In genomic region chr1:60869264-60869663, GRCh38 we compare ENCODE assay signal across 8 cellular contexts.
"Had no signal": no experiment of that assay in that cellular context is flagged by ENCODE, and none has a peak within 500 bp of the region (broad histone marks: within the 10 kb centered on the region; RNA-seq: fewer than 3 reads in every experiment).

No MANE protein-coding gene starts in this region.

- H3K9ac ChIP-seq: GM23248 had no signal

- H3K27me3 Mint-ChIP-seq: IgD-negative memory B cell had no signal

- ATAC-seq: HCT116, HepG2 had no signal

- H2AFZ ChIP-seq: GM23248 had no signal

- H3K27ac ChIP-seq: GM23248 had no signal

- H3K9me3 Mint-ChIP-seq: IgD-negative memory B cell had no signal

- H3K4me3 Mint-ChIP-seq: IgD-negative memory B cell had no signal

- H3K4me1 ChIP-seq: HAP-1 had no signal

- DNase-seq: GM23248, GOT3, H7, KG1 had no signal

- H3K4me1 Mint-ChIP-seq: IgD-negative memory B cell had no signal

- H3K36me3 Mint-ChIP-seq: IgD-negative memory B cell had no signal

- H3K4me3 ChIP-seq: GM23248, HAP-1 had no signal

- H3K9me3 ChIP-seq: HAP-1 had no signal

- H3K36me3 ChIP-seq: HAP-1 had no signal

- H3K27ac Mint-ChIP-seq: IgD-negative memory B cell had no signal
